Comparison of ENCODE assay signal across 2 cellular contexts in the genomic region with DNA sequence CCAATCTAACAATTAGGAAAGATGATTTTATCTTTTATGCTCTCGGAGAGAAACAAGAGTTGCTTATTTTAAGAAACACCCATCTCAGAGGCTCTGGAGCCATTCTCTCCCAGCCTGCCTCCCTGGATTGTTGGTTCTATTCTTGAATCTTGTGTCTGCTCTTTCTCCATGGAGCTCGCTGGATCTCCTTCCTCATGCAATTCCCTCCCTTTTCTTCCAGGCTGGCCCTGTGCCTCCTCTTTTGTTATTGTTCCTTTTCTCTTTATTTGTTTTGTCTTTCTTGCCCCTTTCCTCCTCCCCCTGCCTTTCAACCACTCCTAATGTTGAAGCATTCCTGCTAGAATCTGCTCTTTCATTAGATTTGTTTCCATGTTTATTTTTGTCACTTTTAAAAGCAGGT.
TF ChIP-seq lines count a peak whose summit lies in the region.

No MANE protein-coding gene starts in this region.

TF ChIP-seq in GM23338, 12 proteins besides CTCF, POLR2A, EP300 and RAD21:
- TF ChIP-seq, protein P1, sequence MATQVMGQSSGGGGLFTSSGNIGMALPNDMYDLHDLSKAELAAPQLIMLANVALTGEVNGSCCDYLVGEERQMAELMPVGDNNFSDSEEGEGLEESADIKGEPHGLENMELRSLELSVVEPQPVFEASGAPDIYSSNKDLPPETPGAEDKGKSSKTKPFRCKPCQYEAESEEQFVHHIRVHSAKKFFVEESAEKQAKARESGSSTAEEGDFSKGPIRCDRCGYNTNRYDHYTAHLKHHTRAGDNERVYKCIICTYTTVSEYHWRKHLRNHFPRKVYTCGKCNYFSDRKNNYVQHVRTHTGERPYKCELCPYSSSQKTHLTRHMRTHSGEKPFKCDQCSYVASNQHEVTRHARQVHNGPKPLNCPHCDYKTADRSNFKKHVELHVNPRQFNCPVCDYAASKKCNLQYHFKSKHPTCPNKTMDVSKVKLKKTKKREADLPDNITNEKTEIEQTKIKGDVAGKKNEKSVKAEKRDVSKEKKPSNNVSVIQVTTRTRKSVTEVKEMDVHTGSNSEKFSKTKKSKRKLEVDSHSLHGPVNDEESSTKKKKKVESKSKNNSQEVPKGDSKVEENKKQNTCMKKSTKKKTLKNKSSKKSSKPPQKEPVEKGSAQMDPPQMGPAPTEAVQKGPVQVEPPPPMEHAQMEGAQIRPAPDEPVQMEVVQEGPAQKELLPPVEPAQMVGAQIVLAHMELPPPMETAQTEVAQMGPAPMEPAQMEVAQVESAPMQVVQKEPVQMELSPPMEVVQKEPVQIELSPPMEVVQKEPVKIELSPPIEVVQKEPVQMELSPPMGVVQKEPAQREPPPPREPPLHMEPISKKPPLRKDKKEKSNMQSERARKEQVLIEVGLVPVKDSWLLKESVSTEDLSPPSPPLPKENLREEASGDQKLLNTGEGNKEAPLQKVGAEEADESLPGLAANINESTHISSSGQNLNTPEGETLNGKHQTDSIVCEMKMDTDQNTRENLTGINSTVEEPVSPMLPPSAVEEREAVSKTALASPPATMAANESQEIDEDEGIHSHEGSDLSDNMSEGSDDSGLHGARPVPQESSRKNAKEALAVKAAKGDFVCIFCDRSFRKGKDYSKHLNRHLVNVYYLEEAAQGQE (IDR thresholded peaks at IDR 0.05; ENCODE audit: unreplicated experiment) = no peak
- TF ChIP-seq NANOG (IDR thresholded peaks at IDR 0.05; ENCODE audit: borderline replicate concordance) (no peak), EZH2 (IDR thresholded peaks at IDR 0.05; ENCODE audit: low read depth, unreplicated experiment) (no peak), ZNF114 (CRISPR knock-in tag; IDR thresholded peaks at IDR 0.05) (no peak), POLR2AphosphoS5 (IDR thresholded peaks at IDR 0.05; ENCODE audit: low read depth) (no peak), CREB1 (CRISPR knock-in tag; IDR thresholded peaks at IDR 0.05; ENCODE audit: low read depth) (no peak)
- TF ChIP-seq, protein P2, sequence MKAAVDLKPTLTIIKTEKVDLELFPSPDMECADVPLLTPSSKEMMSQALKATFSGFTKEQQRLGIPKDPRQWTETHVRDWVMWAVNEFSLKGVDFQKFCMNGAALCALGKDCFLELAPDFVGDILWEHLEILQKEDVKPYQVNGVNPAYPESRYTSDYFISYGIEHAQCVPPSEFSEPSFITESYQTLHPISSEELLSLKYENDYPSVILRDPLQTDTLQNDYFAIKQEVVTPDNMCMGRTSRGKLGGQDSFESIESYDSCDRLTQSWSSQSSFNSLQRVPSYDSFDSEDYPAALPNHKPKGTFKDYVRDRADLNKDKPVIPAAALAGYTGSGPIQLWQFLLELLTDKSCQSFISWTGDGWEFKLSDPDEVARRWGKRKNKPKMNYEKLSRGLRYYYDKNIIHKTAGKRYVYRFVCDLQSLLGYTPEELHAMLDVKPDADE (IDR thresholded peaks at IDR 0.05) = no peak
- TF ChIP-seq, protein P3, sequence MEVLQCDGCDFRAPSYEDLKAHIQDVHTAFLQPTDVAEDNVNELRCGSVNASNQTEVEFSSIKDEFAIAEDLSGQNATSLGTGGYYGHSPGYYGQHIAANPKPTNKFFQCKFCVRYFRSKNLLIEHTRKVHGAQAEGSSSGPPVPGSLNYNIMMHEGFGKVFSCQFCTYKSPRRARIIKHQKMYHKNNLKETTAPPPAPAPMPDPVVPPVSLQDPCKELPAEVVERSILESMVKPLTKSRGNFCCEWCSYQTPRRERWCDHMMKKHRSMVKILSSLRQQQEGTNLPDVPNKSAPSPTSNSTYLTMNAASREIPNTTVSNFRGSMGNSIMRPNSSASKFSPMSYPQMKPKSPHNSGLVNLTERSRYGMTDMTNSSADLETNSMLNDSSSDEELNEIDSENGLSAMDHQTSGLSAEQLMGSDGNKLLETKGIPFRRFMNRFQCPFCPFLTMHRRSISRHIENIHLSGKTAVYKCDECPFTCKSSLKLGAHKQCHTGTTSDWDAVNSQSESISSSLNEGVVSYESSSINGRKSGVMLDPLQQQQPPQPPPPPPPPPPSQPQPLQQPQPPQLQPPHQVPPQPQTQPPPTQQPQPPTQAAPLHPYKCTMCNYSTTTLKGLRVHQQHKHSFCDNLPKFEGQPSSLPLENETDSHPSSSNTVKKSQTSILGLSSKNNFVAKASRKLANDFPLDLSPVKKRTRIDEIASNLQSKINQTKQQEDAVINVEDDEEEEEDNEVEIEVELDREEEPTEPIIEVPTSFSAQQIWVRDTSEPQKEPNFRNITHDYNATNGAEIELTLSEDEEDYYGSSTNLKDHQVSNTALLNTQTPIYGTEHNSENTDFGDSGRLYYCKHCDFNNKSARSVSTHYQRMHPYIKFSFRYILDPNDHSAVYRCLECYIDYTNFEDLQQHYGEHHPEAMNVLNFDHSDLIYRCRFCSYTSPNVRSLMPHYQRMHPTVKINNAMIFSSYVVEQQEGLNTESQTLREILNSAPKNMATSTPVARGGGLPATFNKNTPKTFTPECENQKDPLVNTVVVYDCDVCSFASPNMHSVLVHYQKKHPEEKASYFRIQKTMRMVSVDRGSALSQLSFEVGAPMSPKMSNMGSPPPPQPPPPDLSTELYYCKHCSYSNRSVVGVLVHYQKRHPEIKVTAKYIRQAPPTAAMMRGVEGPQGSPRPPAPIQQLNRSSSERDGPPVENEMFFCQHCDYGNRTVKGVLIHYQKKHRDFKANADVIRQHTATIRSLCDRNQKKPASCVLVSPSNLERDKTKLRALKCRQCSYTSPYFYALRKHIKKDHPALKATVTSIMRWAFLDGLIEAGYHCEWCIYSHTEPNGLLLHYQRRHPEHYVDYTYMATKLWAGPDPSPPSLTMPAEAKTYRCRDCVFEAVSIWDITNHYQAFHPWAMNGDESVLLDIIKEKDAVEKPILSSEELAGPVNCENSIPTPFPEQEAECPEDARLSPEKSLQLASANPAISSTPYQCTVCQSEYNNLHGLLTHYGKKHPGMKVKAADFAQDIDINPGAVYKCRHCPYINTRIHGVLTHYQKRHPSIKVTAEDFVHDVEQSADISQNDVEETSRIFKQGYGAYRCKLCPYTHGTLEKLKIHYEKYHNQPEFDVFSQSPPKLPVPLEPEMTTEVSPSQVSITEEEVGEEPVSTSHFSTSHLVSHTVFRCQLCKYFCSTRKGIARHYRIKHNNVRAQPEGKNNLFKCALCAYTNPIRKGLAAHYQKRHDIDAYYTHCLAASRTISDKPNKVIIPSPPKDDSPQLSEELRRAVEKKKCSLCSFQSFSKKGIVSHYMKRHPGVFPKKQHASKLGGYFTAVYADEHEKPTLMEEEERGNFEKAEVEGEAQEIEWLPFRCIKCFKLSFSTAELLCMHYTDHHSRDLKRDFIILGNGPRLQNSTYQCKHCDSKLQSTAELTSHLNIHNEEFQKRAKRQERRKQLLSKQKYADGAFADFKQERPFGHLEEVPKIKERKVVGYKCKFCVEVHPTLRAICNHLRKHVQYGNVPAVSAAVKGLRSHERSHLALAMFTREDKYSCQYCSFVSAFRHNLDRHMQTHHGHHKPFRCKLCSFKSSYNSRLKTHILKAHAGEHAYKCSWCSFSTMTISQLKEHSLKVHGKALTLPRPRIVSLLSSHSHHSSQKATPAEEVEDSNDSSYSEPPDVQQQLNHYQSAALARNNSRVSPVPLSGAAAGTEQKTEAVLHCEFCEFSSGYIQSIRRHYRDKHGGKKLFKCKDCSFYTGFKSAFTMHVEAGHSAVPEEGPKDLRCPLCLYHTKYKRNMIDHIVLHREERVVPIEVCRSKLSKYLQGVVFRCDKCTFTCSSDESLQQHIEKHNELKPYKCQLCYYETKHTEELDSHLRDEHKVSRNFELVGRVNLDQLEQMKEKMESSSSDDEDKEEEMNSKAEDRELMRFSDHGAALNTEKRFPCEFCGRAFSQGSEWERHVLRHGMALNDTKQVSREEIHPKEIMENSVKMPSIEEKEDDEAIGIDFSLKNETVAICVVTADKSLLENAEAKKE (CRISPR knock-in tag; IDR thresholded peaks at IDR 0.05) = no peak

TF ChIP-seq in H1, 55 proteins besides CTCF, POLR2A, EP300 and RAD21 (continued from another document):
- TF ChIP-seq EZH2 (IDR thresholded peaks at IDR 0.05; ENCODE audit: low read depth, low read length, severe bottlenecking) (no peak), CHD2 (IDR thresholded peaks at IDR 0.05; ENCODE audit: low read length) (no peak)
- TF ChIP-seq, protein P4, sequence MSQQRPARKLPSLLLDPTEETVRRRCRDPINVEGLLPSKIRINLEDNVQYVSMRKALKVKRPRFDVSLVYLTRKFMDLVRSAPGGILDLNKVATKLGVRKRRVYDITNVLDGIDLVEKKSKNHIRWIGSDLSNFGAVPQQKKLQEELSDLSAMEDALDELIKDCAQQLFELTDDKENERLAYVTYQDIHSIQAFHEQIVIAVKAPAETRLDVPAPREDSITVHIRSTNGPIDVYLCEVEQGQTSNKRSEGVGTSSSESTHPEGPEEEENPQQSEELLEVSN (IDR thresholded peaks at IDR 0.05) = peak; percentile 79
TF ChIP-seq in H1: peak in this region for 2.
